Comparison of ENCODE assay signal across 23 cellular contexts in the genomic region with DNA sequence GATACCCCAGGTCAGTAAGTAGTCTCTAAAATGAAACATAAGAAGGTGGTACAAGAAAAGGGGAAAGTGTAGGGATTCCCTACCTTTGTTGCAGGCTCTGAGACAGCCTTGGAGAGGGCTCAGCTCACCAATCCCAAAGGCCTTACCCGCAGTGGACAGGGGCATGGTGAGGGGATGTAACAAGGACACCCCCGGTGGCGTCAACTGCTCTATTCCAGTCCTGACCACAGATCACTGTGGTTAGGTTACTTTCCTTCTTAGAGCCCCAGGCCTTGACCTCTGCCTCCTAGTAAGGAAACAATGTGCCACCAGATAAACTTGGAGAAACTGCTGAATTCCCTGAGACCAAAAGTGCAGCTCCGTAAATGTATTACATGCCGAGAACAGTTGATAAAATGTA. TPM values are rescaled to one million over a fixed set of nuclear protein-coding genes. Genes with fewer than 3 reads are reported as not detected.
"Had no signal": no experiment of that assay in that cellular context is flagged by ENCODE, and none has a peak within 500 bp of the region (broad histone marks: within the 10 kb centered on the region; RNA-seq: fewer than 3 reads in every experiment).

No MANE protein-coding gene starts in this region.

- H3K36me3 Mint-ChIP-seq: mesothelial cell of epicardium; natural killer cell; stimulated activated effector memory CD8-positive, alpha-beta T cell treated with anti-CD3 and anti-CD28 coated beads, Interleukin-12 subunit alpha, Interleukin-12 subunit beta, amount 100 ng/mL, for 72 hours; type B pancreatic cell had no signal

- H3K4me1 ChIP-seq: esophagus muscularis mucosa, gastrocnemius medialis, suprapubic skin, thyroid gland, uterus had no signal

- H3K36me3 ChIP-seq: gastrocnemius medialis, ovary, suprapubic skin, thyroid gland, uterus had no signal

- ATAC-seq: gastrocnemius medialis; heart right ventricle; left lobe of liver; natural killer cell; right cardiac atrium; stimulated activated effector memory CD8-positive, alpha-beta T cell treated with anti-CD3 and anti-CD28 coated beads, Interleukin-12 subunit alpha, Interleukin-12 subunit beta, amount 100 ng/mL, for 72 hours; stimulated activated naive CD8-positive, alpha-beta T cell treated with anti-CD3 and anti-CD28 coated beads, Interleukin-15, Interleukin-2, amounts not matched to agents 100 U/mL and 50 U/mL, for 24 hours had no signal

- H3K27ac Mint-ChIP-seq: mesothelial cell of epicardium; natural killer cell; stimulated activated effector memory CD8-positive, alpha-beta T cell treated with anti-CD3 and anti-CD28 coated beads, Interleukin-12 subunit alpha, Interleukin-12 subunit beta, amount 100 ng/mL, for 72 hours; type B pancreatic cell had no signal

- H3K9me3 Mint-ChIP-seq: mesothelial cell of epicardium; natural killer cell; neural crest cell; stimulated activated effector memory CD8-positive, alpha-beta T cell treated with anti-CD3 and anti-CD28 coated beads, Interleukin-12 subunit alpha, Interleukin-12 subunit beta, amount 100 ng/mL, for 72 hours; type B pancreatic cell had no signal

- H3K27me3 ChIP-seq: esophagus muscularis mucosa, gastrocnemius medialis, heart right ventricle, ovary, thyroid gland, uterus had no signal

- DNase-seq: effector memory CD4-positive, alpha-beta T cell; gastrocnemius medialis; heart right ventricle; hypothalamus; islet precursor cell; natural killer cell; nucleus accumbens; ovary; right cardiac atrium; stimulated activated CD4-positive, alpha-beta T cell treated with anti-CD3 and anti-CD28 coated beads, Interleukin-4, amount 100 ng/mL, for 1 hour; stimulated activated CD8-positive, alpha-beta memory T cell treated with anti-CD3 and anti-CD28 coated beads, Interleukin-4, amount 100 ng/mL, for 48 hours; stimulated activated naive CD8-positive, alpha-beta T cell treated with anti-CD3 and anti-CD28 coated beads, Interleukin-15, Interleukin-2, amounts not matched to agents 100 U/mL and 50 U/mL, for 24 hours; thyroid gland; uterus had no signal

- H3K27ac ChIP-seq: epithelial cell of prostate, esophagus muscularis mucosa, gastrocnemius medialis, heart right ventricle, ovary, suprapubic skin, thyroid gland, uterus had no signal

- H3K9me3 ChIP-seq: esophagus muscularis mucosa, gastrocnemius medialis, ovary, suprapubic skin, thyroid gland, uterus had no signal

- H3K4me1 Mint-ChIP-seq: mesothelial cell of epicardium; stimulated activated effector memory CD8-positive, alpha-beta T cell treated with anti-CD3 and anti-CD28 coated beads, Interleukin-12 subunit alpha, Interleukin-12 subunit beta, amount 100 ng/mL, for 72 hours had no signal

- H3K4me3 Mint-ChIP-seq: mesothelial cell of epicardium; natural killer cell; neural crest cell; stimulated activated effector memory CD8-positive, alpha-beta T cell treated with anti-CD3 and anti-CD28 coated beads, Interleukin-12 subunit alpha, Interleukin-12 subunit beta, amount 100 ng/mL, for 72 hours; type B pancreatic cell had no signal

- H3K4me3 ChIP-seq: esophagus muscularis mucosa, gastrocnemius medialis, heart right ventricle, ovary, suprapubic skin, thyroid gland, uterus had no signal

RNA-seq across cellular contexts. Expression of gene PLXNA4, which starts 17.5 kb away (rescaled TPM):
- total RNA-seq: fibroblast of villous mesenchyme had no signal
